9 cellular contexts compared by ENCODE assay signal in the genomic region with DNA sequence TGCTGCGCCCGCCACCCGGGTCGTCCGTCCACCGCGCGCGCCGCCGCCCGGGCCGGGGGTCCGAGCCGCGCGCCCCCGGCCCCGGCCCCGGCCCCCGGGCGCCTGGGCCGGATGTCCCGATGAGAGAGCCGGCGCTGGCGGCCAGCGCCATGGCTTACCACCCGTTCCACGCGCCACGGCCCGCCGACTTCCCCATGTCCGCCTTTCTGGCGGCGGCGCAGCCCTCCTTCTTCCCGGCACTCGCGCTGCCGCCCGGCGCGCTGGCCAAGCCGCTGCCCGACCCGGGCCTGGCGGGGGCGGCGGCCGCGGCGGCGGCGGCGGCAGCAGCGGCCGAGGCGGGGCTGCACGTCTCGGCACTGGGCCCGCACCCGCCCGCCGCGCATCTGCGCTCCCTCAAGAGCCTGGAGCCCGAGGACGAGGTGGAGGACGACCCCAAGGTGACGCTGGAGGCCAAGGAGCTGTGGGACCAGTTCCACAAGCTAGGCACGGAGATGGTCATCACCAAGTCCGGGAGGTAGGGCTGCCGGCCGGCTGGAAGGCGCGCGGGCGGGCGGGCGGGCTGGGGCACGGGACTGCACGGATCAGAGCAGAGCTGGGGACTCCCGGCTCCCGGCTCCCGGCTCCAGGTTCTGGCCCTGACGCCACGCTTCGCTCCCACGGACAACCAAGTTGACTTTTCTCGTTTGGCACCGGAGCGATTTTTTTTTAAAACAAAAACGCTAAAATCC. TPM values are rescaled to one million over a fixed set of nuclear protein-coding genes. Genes with fewer than 3 reads are reported as not detected.
A peak's percentile ranks its signal among the peaks of the same experiment; 100 is the strongest.
DNase-seq lines count a peak whose midpoint lies in the region; ATAC-seq and TF ChIP-seq lines count a peak whose summit lies in the region.
"Had no signal": no experiment of that assay in that cellular context is flagged by ENCODE, and none has a peak within 500 bp of the region (broad histone marks: within the 10 kb centered on the region; RNA-seq: fewer than 3 reads in every experiment).

No MANE protein-coding gene starts in this region.

- H3K4me3 Mint-ChIP-seq in CD4-positive, CD25-positive, alpha-beta regulatory T cell: peak overlapping the region in 3 of 4 donors; percentile 64 to 75 (median 71)
- peak overlapping the region; percentile 51 for H3K4me3 Mint-ChIP-seq in dendritic cell treated with granulocyte-macrophage colony-stimulating factor and Interleukin-4, amounts not matched to agents 40 ng/mL and 50 ng/mL, for 4 days
- H3K4me3 Mint-ChIP-seq in neural crest cell: peak overlapping the region; percentile 88

- H3K27me3 ChIP-seq in CD4-positive, CD25-positive, alpha-beta regulatory T cell (ENCODE audit: control insufficient read depth, insufficient read depth, low read length): peaks cover 14% of the 10 kb centered on the region

- H3K4me3 ChIP-seq in CD4-positive, CD25-positive, alpha-beta regulatory T cell (ENCODE audit: low read depth, low read length): no peak overlapping the region

- no peak for TF ChIP-seq CTCF in neural crest cell (conservative IDR thresholded peaks at IDR 0.05)

- H3K36me3 Mint-ChIP-seq in CD4-positive, CD25-positive, alpha-beta regulatory T cell: no peaks in the 10 kb centered on the region
- no peaks in the 10 kb centered on the region for H3K36me3 Mint-ChIP-seq in dendritic cell treated with granulocyte-macrophage colony-stimulating factor and Interleukin-4, amounts not matched to agents 40 ng/mL and 50 ng/mL, for 4 days (ENCODE audit: low read depth)
- peaks cover 17% of the 10 kb centered on the region for H3K36me3 Mint-ChIP-seq in neural crest cell (ENCODE audit: low read depth)

- ATAC-seq in CD4-positive, CD25-positive, alpha-beta regulatory T cell (ENCODE audit: low read depth in 2 of 2): no peak
- ATAC-seq in GM21723 (IDR thresholded peaks at IDR 0.05; ENCODE audit: unreplicated experiment) (no peak), HG03342 (IDR thresholded peaks at IDR 0.05; ENCODE audit: unreplicated experiment) (no peak)

- peaks cover 56% of the 10 kb centered on the region for H3K27me3 Mint-ChIP-seq in CD4-positive, CD25-positive, alpha-beta regulatory T cell
- H3K27me3 Mint-ChIP-seq in dendritic cell treated with granulocyte-macrophage colony-stimulating factor and Interleukin-4, amounts not matched to agents 40 ng/mL and 50 ng/mL, for 4 days: peaks cover 83% of the 10 kb centered on the region
- peaks cover 80% of the 10 kb centered on the region for H3K27me3 Mint-ChIP-seq in neural crest cell (ENCODE audit: low read depth)

- no peak overlapping the region for H3K27ac ChIP-seq in CD4-positive, CD25-positive, alpha-beta regulatory T cell (ENCODE audit: insufficient read depth, low read length, poor library complexity, severe bottlenecking)

- intact Hi-C loops in dendritic cell treated with granulocyte-macrophage colony-stimulating factor and Interleukin-4, amounts not matched to agents 40 ng/mL and 50 ng/mL, for 4 days (cut with micrococcal nuclease): no loop called here

- H3K27ac Mint-ChIP-seq in CD4-positive, CD25-positive, alpha-beta regulatory T cell: no peak overlapping the region
- H3K27ac Mint-ChIP-seq in dendritic cell treated with granulocyte-macrophage colony-stimulating factor and Interleukin-4, amounts not matched to agents 40 ng/mL and 50 ng/mL, for 4 days: no peak overlapping the region
- no peak overlapping the region for H3K27ac Mint-ChIP-seq in neural crest cell (ENCODE audit: unreplicated experiment)

- H3K9me3 ChIP-seq in CD4-positive, CD25-positive, alpha-beta regulatory T cell (ENCODE audit: control insufficient read depth in 2 of 2, low read length in 2 of 2): no peaks in the 10 kb centered on the region

- H3K36me3 ChIP-seq in CD4-positive, CD25-positive, alpha-beta regulatory T cell (ENCODE audit: control insufficient read depth, insufficient read depth, low read length): no peaks in the 10 kb centered on the region

- DNase-seq in CD4-positive, CD25-positive, alpha-beta regulatory T cell: no peak
- peak; percentile 65 for DNase-seq in M059J (ENCODE audit: low read depth)
- no peak for DNase-seq in neural crest cell (ENCODE audit: low read depth, low spot score)
- DNase-seq in COLO829 (ENCODE audit: low spot score): no peak
- no peak for DNase-seq in stimulated activated CD4-positive, alpha-beta T cell treated with anti-CD3 and anti-CD28 coated beads, Interleukin-12 subunit alpha, Interleukin-12 subunit beta, amount 100 ng/mL, for 4 hours

- peaks cover 0 to 6% (median 0%) of the 10 kb centered on the region in 7 donors for H3K9me3 Mint-ChIP-seq in CD4-positive, CD25-positive, alpha-beta regulatory T cell
- H3K9me3 Mint-ChIP-seq in dendritic cell treated with granulocyte-macrophage colony-stimulating factor and Interleukin-4, amounts not matched to agents 40 ng/mL and 50 ng/mL, for 4 days: no peaks in the 10 kb centered on the region
- H3K9me3 Mint-ChIP-seq in neural crest cell: no peaks in the 10 kb centered on the region

- H3K4me1 ChIP-seq in CD4-positive, CD25-positive, alpha-beta regulatory T cell (ENCODE audit: control insufficient read depth, insufficient read depth, low read length, poor library complexity, severe bottlenecking): peaks cover 73% of the 10 kb centered on the region

- H3K4me1 Mint-ChIP-seq in CD4-positive, CD25-positive, alpha-beta regulatory T cell: peaks cover 5 to 50% (median 23%) of the 10 kb centered on the region in 4 donors
- peaks cover 53% of the 10 kb centered on the region for H3K4me1 Mint-ChIP-seq in dendritic cell treated with granulocyte-macrophage colony-stimulating factor and Interleukin-4, amounts not matched to agents 40 ng/mL and 50 ng/mL, for 4 days (ENCODE audit: low read depth)
- peaks cover 45% of the 10 kb centered on the region for H3K4me1 Mint-ChIP-seq in neural crest cell

RNA-seq across cellular contexts. Expression of gene TBX2, which starts 0.6 kb away (rescaled TPM):
- not detected for total RNA-seq in CD4-positive, CD25-positive, alpha-beta regulatory T cell
- polyA plus RNA-seq in CD4-positive, CD25-positive, alpha-beta regulatory T cell: not detected
- 1.4 and 4.9 TPM in 2 replicates for total RNA-seq in M059J (2014; rRNA removed; shearing (Covaris generic))
- total RNA-seq in neural crest cell: 16.1 and 18.7 TPM in 2 replicates

RNA-seq across cellular contexts. Expression of gene TBX4, which starts 52.0 kb away (rescaled TPM):
- total RNA-seq in CD4-positive, CD25-positive, alpha-beta regulatory T cell: not detected
- polyA plus RNA-seq in CD4-positive, CD25-positive, alpha-beta regulatory T cell: not detected
- 0.42 TPM in 1 of 2 replicates, not detected in the other for total RNA-seq in M059J (2014; rRNA removed; shearing (Covaris generic))
- total RNA-seq in neural crest cell: not detected in 2 replicates
- total RNA-seq: glomerular endothelial cell had no signal
